14 cellular contexts compared by ENCODE assay signal in genomic region chr19:5973867-5974635, GRCh38. TPM values are rescaled to one million over a fixed set of nuclear protein-coding genes. Genes with fewer than 3 reads are reported as not detected.
DNase-seq lines count a peak whose midpoint lies in the region; ATAC-seq and TF ChIP-seq lines count a peak whose summit lies in the region.
"Had no signal": no experiment of that assay in that cellular context is flagged by ENCODE, and none has a peak within 500 bp of the region (broad histone marks: within the 10 kb centered on the region; RNA-seq: fewer than 3 reads in every experiment).

No MANE protein-coding gene starts in this region.

- intact Hi-C loops in heart right ventricle (cut with DNase I) = loop anchor here in 1 of 10 donors (5.0 kb wide), 1 partner anchor 77 kb away; no protein-coding TSS in a partner anchor

- H3K4me3 Mint-ChIP-seq in T-helper 2 cell treated with Interferon-gamma antibody and Interleukin-4, amounts not matched to agents 5 μg/mL and 100 μg/mL, for 36 hours = peak overlapping the region; percentile 34
- peak overlapping the region; percentile 8 for H3K4me3 Mint-ChIP-seq in central memory CD8-positive, alpha-beta T cell
- peak overlapping the region; percentile 57 for H3K4me3 Mint-ChIP-seq in neural progenitor cell

- peak overlapping the region; percentile 51 for H3K27ac Mint-ChIP-seq in T-helper 2 cell treated with Interferon-gamma antibody and Interleukin-4, amounts not matched to agents 5 μg/mL and 100 μg/mL, for 36 hours
- H3K27ac Mint-ChIP-seq in central memory CD8-positive, alpha-beta T cell (ENCODE audit: low read depth) = no peak overlapping the region
- H3K27ac Mint-ChIP-seq in neural progenitor cell = peak overlapping the region; percentile 50

- H3F3A ChIP-seq in neural progenitor cell (ENCODE audit: low read depth) = peaks cover 17% of the 10 kb centered on the region

- H3K27ac ChIP-seq in neural progenitor cell = no peak overlapping the region
- H3K27ac ChIP-seq in heart right ventricle = no peak overlapping the region
- H3K27ac ChIP-seq: left ventricle myocardium inferior, PC-9, testis had no signal

- H3K36me3 ChIP-seq in neural progenitor cell (no peaks in the 10 kb centered on the region), heart right ventricle (peaks cover 0 to 45% (median 0%) of the 10 kb centered on the region in 9 donors)

- H3K27me3 ChIP-seq in neural progenitor cell (no peaks in the 10 kb centered on the region), heart right ventricle (no peaks in the 10 kb centered on the region)
- H3K27me3 ChIP-seq: testis had no signal

- peaks cover 42% of the 10 kb centered on the region for H3K4me1 Mint-ChIP-seq in T-helper 2 cell treated with Interferon-gamma antibody and Interleukin-4, amounts not matched to agents 5 μg/mL and 100 μg/mL, for 36 hours (ENCODE audit: low read depth)
- peaks cover 64% of the 10 kb centered on the region for H3K4me1 Mint-ChIP-seq in central memory CD8-positive, alpha-beta T cell
- H3K4me1 Mint-ChIP-seq in neural progenitor cell = peaks cover 36% of the 10 kb centered on the region

- H3K4me1 ChIP-seq in neural progenitor cell = peaks cover 5% of the 10 kb centered on the region
- peaks cover 13 to 71% (median 60%) of the 10 kb centered on the region in 9 donors for H3K4me1 ChIP-seq in heart right ventricle

- peak overlapping the region; percentile 49 for H3K9ac ChIP-seq in neural progenitor cell

- peaks cover 82% of the 10 kb centered on the region for H4K20me1 ChIP-seq in neural progenitor cell (ENCODE audit: low read depth)

- no peak for ATAC-seq in central memory CD8-positive, alpha-beta T cell (replicated peaks; ENCODE audit: extremely low read depth, poor library complexity, severe bottlenecking)
- ATAC-seq in heart right ventricle = no peak

- H3K4me3 ChIP-seq in neural progenitor cell (no peak overlapping the region), heart right ventricle (no peak overlapping the region)
- H3K4me3 ChIP-seq: left ventricle myocardium inferior, PC-9, testis had no signal

- peaks cover 96% of the 10 kb centered on the region for H3K79me2 ChIP-seq in neural progenitor cell (ENCODE audit: low read depth)

- DNase-seq in T-helper 2 cell treated with Interferon-gamma antibody and Interleukin-4, amounts not matched to agents 5 μg/mL and 100 μg/mL, for 36 hours (ENCODE audit: low spot score) = no peak
- no peak for DNase-seq in T-helper 2 cell
- DNase-seq in NCI-H69 (lab: John Stamatoyannopoulos, UW) = peak; percentile 30
- no peak for DNase-seq in central memory CD8-positive, alpha-beta T cell (ENCODE audit: low spot score in 2 of 2)
- DNase-seq in neural progenitor cell (ENCODE audit: low spot score) = no peak
- no peak for DNase-seq in COLO668 (lab: John Stamatoyannopoulos, UW; ENCODE audit: unreplicated experiment)
- DNase-seq in NCI-H2029 treated with DMSO at 0.1 percent for 48 hours (lab: John Stamatoyannopoulos, UW) = no peak
- no peak for DNase-seq in heart right ventricle
- DNase-seq: Calu3, left ventricle myocardium inferior, NCI-H226, occipital lobe, PC-9, testis had no signal

- no peaks in the 10 kb centered on the region for H3K9me3 ChIP-seq in neural progenitor cell (ENCODE audit: low read depth)
- H3K9me3 ChIP-seq in heart right ventricle = no peaks in the 10 kb centered on the region
- H3K9me3 ChIP-seq: left ventricle myocardium inferior, testis had no signal

- no peak overlapping the region for H3K4me2 ChIP-seq in neural progenitor cell
- H3K4me2 ChIP-seq: PC-9 had no signal

- H3K36me3 Mint-ChIP-seq in T-helper 2 cell treated with Interferon-gamma antibody and Interleukin-4, amounts not matched to agents 5 μg/mL and 100 μg/mL, for 36 hours (ENCODE audit: low read depth) = peaks cover 39% of the 10 kb centered on the region
- H3K36me3 Mint-ChIP-seq in central memory CD8-positive, alpha-beta T cell (ENCODE audit: insufficient read depth) = peaks cover 17% of the 10 kb centered on the region
- peaks cover 13% of the 10 kb centered on the region for H3K36me3 Mint-ChIP-seq in neural progenitor cell

- no peaks in the 10 kb centered on the region for H3K27me3 Mint-ChIP-seq in T-helper 2 cell treated with Interferon-gamma antibody and Interleukin-4, amounts not matched to agents 5 μg/mL and 100 μg/mL, for 36 hours (ENCODE audit: low read depth)
- no peaks in the 10 kb centered on the region for H3K27me3 Mint-ChIP-seq in central memory CD8-positive, alpha-beta T cell
- H3K27me3 Mint-ChIP-seq in neural progenitor cell (ENCODE audit: insufficient read depth, low read depth) = peaks cover 3% of the 10 kb centered on the region

- no peak overlapping the region for H2AFZ ChIP-seq in neural progenitor cell (replicated peaks)
- H2AFZ ChIP-seq: PC-9 had no signal

- no peak for TF ChIP-seq CTCF in neural progenitor cell (IDR thresholded peaks at IDR 0.05)
- TF ChIP-seq CTCF in heart right ventricle (IDR thresholded peaks at IDR 0.05) = no peak

- WGBS in heart right ventricle, 2 donors = 78 to 81% methylated on average over 15 of the region's 15 CpGs

- H3K9me3 Mint-ChIP-seq in T-helper 2 cell treated with Interferon-gamma antibody and Interleukin-4, amounts not matched to agents 5 μg/mL and 100 μg/mL, for 36 hours = no peaks in the 10 kb centered on the region
- H3K9me3 Mint-ChIP-seq in central memory CD8-positive, alpha-beta T cell = no peaks in the 10 kb centered on the region
- no peaks in the 10 kb centered on the region for H3K9me3 Mint-ChIP-seq in neural progenitor cell

RNA-seq across cellular contexts. Expression of gene RANBP3, which starts 3.9 kb away (rescaled TPM):
- total RNA-seq in neural progenitor cell (ENCODE audit: low replicate concordance) (77.8 and 83.5 TPM in 2 replicates), heart right ventricle (10 to 100 TPM; 51.4 to 76.1 (median 63.3) TPM)
- polyA plus RNA-seq in heart right ventricle = 10 to 100 TPM; 29.5 to 45.2 TPM

RNA-seq across cellular contexts. Expression of gene CAPS, which starts 60.0 kb away (rescaled TPM):
- 2.2 and 12.4 TPM in 2 replicates for total RNA-seq in neural progenitor cell (ENCODE audit: low replicate concordance)
- total RNA-seq in heart right ventricle = 1 to 10 TPM; 1.3 to 4.2 (median 2.8) TPM
- polyA plus RNA-seq in heart right ventricle = 10 to 100 TPM in 1 of 2 donors, 1 to 10 TPM in 1; 3.2 to 14.1 TPM
